In the genomic region with DNA sequence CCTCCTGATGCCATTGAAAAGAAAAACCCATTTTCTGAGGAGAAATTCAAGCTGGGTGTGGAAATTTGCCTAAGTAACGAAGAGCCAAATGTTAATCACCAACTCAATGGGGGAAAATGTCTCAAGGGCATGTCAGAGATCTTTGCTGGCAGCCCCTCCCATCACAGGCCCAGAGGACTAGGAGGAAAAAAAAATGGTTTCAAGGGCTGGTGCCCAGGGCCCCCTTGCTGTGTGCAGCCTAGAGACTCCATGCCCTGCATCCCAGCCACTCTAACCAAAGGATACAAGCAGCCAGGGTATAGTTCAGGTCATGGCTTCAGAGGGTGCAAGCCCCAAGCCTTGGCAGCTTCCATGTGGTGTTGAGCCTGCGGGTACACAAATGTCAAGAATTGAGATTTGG, we compare ENCODE assay signal across 30 cellular contexts.
"Had no signal": no experiment of that assay in that cellular context is flagged by ENCODE, and none has a peak within 500 bp of the region (broad histone marks: within the 10 kb centered on the region; RNA-seq: fewer than 3 reads in every experiment).

No MANE protein-coding gene starts in this region.

- ATAC-seq: effector memory CD8-positive, alpha-beta T cell; esophagus mucosa; foreskin keratinocyte; gastrocnemius medialis; gastroesophageal sphincter; heart left ventricle; heart right ventricle had no signal

- H3K4me2 ChIP-seq: hepatocyte had no signal

- H2AFZ ChIP-seq: hepatocyte had no signal

- H3K9me3 ChIP-seq: colonic mucosa, gastrocnemius medialis had no signal

- H3K4me1 ChIP-seq: colonic mucosa, esophagus muscularis mucosa, esophagus squamous epithelium, foreskin keratinocyte, gastrocnemius medialis, gastroesophageal sphincter, heart left ventricle, heart right ventricle had no signal

- H3K27ac Mint-ChIP-seq: dendritic cell treated with granulocyte-macrophage colony-stimulating factor and Interleukin-4, amounts not matched to agents 40 ng/mL and 50 ng/mL, for 4 days; effector memory CD8-positive, alpha-beta T cell; endodermal cell had no signal

- H3K36me3 ChIP-seq: colonic mucosa, gastrocnemius medialis had no signal

- H3K27ac ChIP-seq: colonic mucosa, coronary artery, dorsolateral prefrontal cortex, epithelial cell of prostate, esophagus muscularis mucosa, esophagus squamous epithelium, foreskin keratinocyte, gastrocnemius medialis, gastroesophageal sphincter, heart left ventricle, heart right ventricle, hepatocyte had no signal

- H3K4me1 Mint-ChIP-seq: endodermal cell had no signal

- FAIRE-seq: colon, endometrium, endothelial cell of umbilical vein, frontal cortex had no signal

- H3K27me3 Mint-ChIP-seq: dendritic cell treated with granulocyte-macrophage colony-stimulating factor and Interleukin-4, amounts not matched to agents 40 ng/mL and 50 ng/mL, for 4 days; effector memory CD8-positive, alpha-beta T cell had no signal

- H3K27me3 ChIP-seq: colonic mucosa, dorsolateral prefrontal cortex, esophagus muscularis mucosa, esophagus squamous epithelium, foreskin keratinocyte, gastrocnemius medialis, gastroesophageal sphincter, heart left ventricle, heart right ventricle, hepatocyte had no signal

- H3K4me3 Mint-ChIP-seq: dendritic cell treated with granulocyte-macrophage colony-stimulating factor and Interleukin-4, amounts not matched to agents 40 ng/mL and 50 ng/mL, for 4 days; effector memory CD8-positive, alpha-beta T cell; endodermal cell had no signal

- DNase-seq: colonic mucosa; cortex of kidney; dermis blood vessel endothelial cell; dorsolateral prefrontal cortex; effector CD4-positive, alpha-beta T cell; effector CD8-positive, alpha-beta T cell; effector memory CD4-positive, alpha-beta T cell; effector memory CD8-positive, alpha-beta T cell; endodermal cell; erythroblast; esophagus squamous epithelium; foreskin fibroblast; foreskin keratinocyte; foreskin melanocyte; gastrocnemius medialis; glutamatergic neuron; head of caudate nucleus; heart left ventricle; heart right ventricle had no signal

- H3K4me3 ChIP-seq: colonic mucosa, coronary artery, dorsolateral prefrontal cortex, esophagus muscularis mucosa, esophagus squamous epithelium, gastrocnemius medialis, gastroesophageal sphincter, heart left ventricle, heart right ventricle, hepatocyte had no signal
